24 cellular contexts compared by ENCODE assay signal in the genomic region with DNA sequence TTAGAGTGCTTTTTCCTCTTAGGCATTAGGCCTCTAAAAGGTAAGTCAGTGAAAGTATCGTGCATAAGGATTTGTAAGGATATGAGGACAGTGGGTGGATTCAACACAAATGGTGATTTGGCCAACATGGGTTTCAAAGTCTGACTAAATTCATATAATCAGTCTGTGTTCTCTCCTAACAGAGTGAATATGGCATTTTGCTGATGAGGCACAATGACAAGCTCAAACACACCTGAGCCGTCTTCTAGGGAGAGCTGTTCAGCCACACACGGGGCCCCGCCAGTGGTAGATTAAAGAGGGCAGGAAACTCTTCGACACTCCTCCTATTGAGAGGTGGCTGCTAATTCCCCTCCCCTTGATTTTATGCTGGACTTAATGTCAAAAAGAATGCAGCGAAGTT. TPM values are rescaled to one million over a fixed set of nuclear protein-coding genes. Genes with fewer than 3 reads are reported as not detected.
DNase-seq lines count a peak whose midpoint lies in the region; ATAC-seq, FAIRE-seq and TF ChIP-seq lines count a peak whose summit lies in the region.
"Had no signal": no experiment of that assay in that cellular context is flagged by ENCODE, and none has a peak within 500 bp of the region (broad histone marks: within the 10 kb centered on the region; RNA-seq: fewer than 3 reads in every experiment).

No MANE protein-coding gene starts in this region.

- H3K9ac ChIP-seq in HepG2 (ENCODE audit: insufficient read depth, low read depth, low read length) (no peak overlapping the region), K562 (ENCODE audit: insufficient read depth in 1 of 2, low read depth in 2 of 2, low read length in 2 of 2) (no peak overlapping the region)
- H3K9ac ChIP-seq: BLaER1 had no signal

- TF ChIP-seq CTCF in HepG2 (CRISPR knock-in tag; IDR thresholded peaks at IDR 0.05) (no peak), right lobe of liver (IDR thresholded peaks at IDR 0.05) (no peak), K562 (IDR thresholded peaks at IDR 0.05 in 2 of 3, conservative IDR thresholded peaks at IDR 0.05 in 1 of 3; ENCODE audit: insufficient read depth in 2 of 3, low read depth in 1 of 3, low read length in 3 of 3) (no peak)

- 4% methylated on average over 6 of the region's 6 CpGs for WGBS in HepG2 (ENCODE audit: low lambda C conversion rate)
- 31% methylated on average over 3 of the region's 6 CpGs for WGBS in right lobe of liver (ENCODE audit: insufficient coverage, low coverage, low lambda C conversion rate, missing lambda C conversion rate)
- 0% methylated on average over 6 of the region's 6 CpGs for WGBS in K562 (ENCODE audit: insufficient coverage, low coverage, missing lambda C conversion rate)

- FAIRE-seq in HepG2 (lab: Jason Lieb, UNC) (no peak), K562 (lab: Jason Lieb, UNC) (no peak)
- FAIRE-seq: G401.6, GM12891, GM18507 had no signal

- no peaks in the 10 kb centered on the region for H3K79me2 ChIP-seq in HepG2 (ENCODE audit: insufficient read depth, low read length)
- no peaks in the 10 kb centered on the region for H3K79me2 ChIP-seq in K562 (ENCODE audit: control insufficient read depth, insufficient read depth, low read length)

- H3K4me2 ChIP-seq in HepG2 (ENCODE audit: low read depth, low read length) (no peak overlapping the region), K562 (ENCODE audit: insufficient read depth, low read length) (no peak overlapping the region)
- H3K4me2 ChIP-seq: BLaER1 had no signal

- BruUV-seq in HepG2 (replicated peaks; lab: Mats Ljungman, UMichigan) (no TSS peak), K562 (replicated peaks; lab: Mats Ljungman, UMichigan) (no TSS peak)

- no peak overlapping the region for H3K27ac ChIP-seq in HepG2 (ENCODE audit: extremely low read length, insufficient read depth, low read length)
- no peak overlapping the region for H3K27ac ChIP-seq in right lobe of liver
- no peak overlapping the region for H3K27ac ChIP-seq in K562 (ENCODE audit: extremely low read depth, low read depth, low read length)
- H3K27ac ChIP-seq: 22Rv1, BLaER1 had no signal

- DNase-seq in HepG2 (ENCODE audit: low spot score) (no peak), right lobe of liver (no peak), K562 (ENCODE audit: extremely low read depth in 1 of 4, low spot score in 3 of 4) (no peak), DMS153 (lab: John Stamatoyannopoulos, UW) (no peak)
- DNase-seq in effector CD8-positive, alpha-beta T cell (lab: John Stamatoyannopoulos, UW) = no peak
- DNase-seq: ACHN; BE2C; C1 segment of cervical spinal cord; CD4-positive, alpha-beta memory T cell; CD4-positive, CD25-positive, alpha-beta regulatory T cell; CD8-positive, alpha-beta memory T cell; COR-L47; DMS 273 treated with DMSO at 0.1 percent for 48 hours; DMS79 treated with DMSO at 0.1 percent for 48 hours; GF-D8 had no signal

- ATAC-seq in HepG2 = no peak
- no peak for ATAC-seq in right lobe of liver
- no peak for ATAC-seq in K562

- H3K4me3 ChIP-seq in HepG2 (replicated peaks in 1 of 3; ENCODE audit: insufficient read depth in 1 of 3, low read depth in 2 of 3, low read length in 3 of 3) (no peak overlapping the region), right lobe of liver (no peak overlapping the region), K562 (no peak overlapping the region)
- H3K4me3 ChIP-seq: BLaER1 had no signal

- H4K20me1 ChIP-seq in HepG2 (ENCODE audit: insufficient read depth, low read length) (no peaks in the 10 kb centered on the region), K562 (replicated peaks; ENCODE audit: control insufficient read depth, insufficient read depth, low read length) (no peaks in the 10 kb centered on the region)
- H4K20me1 ChIP-seq: BLaER1 had no signal

- H3K9me3 ChIP-seq in HepG2 (ENCODE audit: low read length) (no peaks in the 10 kb centered on the region), right lobe of liver (no peaks in the 10 kb centered on the region), K562 (replicated peaks; ENCODE audit: control insufficient read depth, insufficient read depth, low read depth, low read length) (no peaks in the 10 kb centered on the region)
- H3K9me3 ChIP-seq: BE2C, BLaER1 had no signal

- no peak overlapping the region for H2AFZ ChIP-seq in HepG2 (ENCODE audit: low read length)
- no peak overlapping the region for H2AFZ ChIP-seq in K562 (ENCODE audit: low read depth, low read length)

- POLR2A ChIA-PET in HepG2 (lab: Yijun Ruan, JAX) (no interaction called here), K562 (lab: Yijun Ruan, JAX) (no interaction called here)

- H3K4me1 ChIP-seq in HepG2 (ENCODE audit: insufficient read depth, low read length) (no peaks in the 10 kb centered on the region), right lobe of liver (no peaks in the 10 kb centered on the region), K562 (replicated peaks in 1 of 2; ENCODE audit: control insufficient read depth in 2 of 2, insufficient read depth in 2 of 2, low read length in 2 of 2) (no peaks in the 10 kb centered on the region)
- H3K4me1 ChIP-seq: BE2C, BLaER1 had no signal

- no peaks in the 10 kb centered on the region for H3K9me1 ChIP-seq in K562 (ENCODE audit: control insufficient read depth, insufficient read depth, low read length)

- H3K27me3 ChIP-seq in HepG2 (ENCODE audit: control insufficient read depth in 1 of 2, insufficient read depth in 2 of 2, low read length in 2 of 2) = peaks cover 5 to 21% of the 10 kb centered on the region in 2 experiments; a peak in 3 of 5 replicates
- no peaks in the 10 kb centered on the region for H3K27me3 ChIP-seq in right lobe of liver
- no peaks in the 10 kb centered on the region for H3K27me3 ChIP-seq in K562 (ENCODE audit: control insufficient read depth in 2 of 2, insufficient read depth in 2 of 2, low read length in 2 of 2)
- H3K27me3 ChIP-seq: BE2C, BLaER1 had no signal

- no peak for TF ChIP-seq RAD21 in HepG2 (CRISPR knock-in tag; IDR thresholded peaks at IDR 0.05)
- TF ChIP-seq RAD21 in K562 (CRISPR knock-in tag; conservative IDR thresholded peaks at IDR 0.05 in 1 of 2, IDR thresholded peaks at IDR 0.05 in 1 of 2) = no peak

- TF ChIP-seq EP300 in HepG2 (IDR thresholded peaks at IDR 0.05; ENCODE audit: low read depth in 2 of 2, low read length in 2 of 2) (no peak), HepG2 (CRISPR knock-in tag; IDR thresholded peaks at IDR 0.05; ENCODE audit: borderline replicate concordance) (no peak), K562 (IDR thresholded peaks at IDR 0.05; ENCODE audit: low read length) (no peak)

- H3K36me3 ChIP-seq in HepG2 (replicated peaks in 1 of 2; ENCODE audit: control insufficient read depth in 1 of 2, insufficient read depth in 2 of 2, low read length in 2 of 2) = no peaks in the 10 kb centered on the region
- no peaks in the 10 kb centered on the region for H3K36me3 ChIP-seq in right lobe of liver
- no peaks in the 10 kb centered on the region for H3K36me3 ChIP-seq in K562 (ENCODE audit: control insufficient read depth, insufficient read depth, low read length)
- H3K36me3 ChIP-seq: BE2C, BLaER1 had no signal

- in situ Hi-C loops in HepG2 (cut with HindIII; ENCODE audit: extremely low pct_ligation_motif_present, low pct_unique_long_range_greater_than_20kb) (no loop called here), K562 (cut with MboI) (no loop called here)

- CTCF ChIA-PET in HepG2 (lab: Yijun Ruan, JAX; ENCODE audit: low intra/inter-chr PET ratio, low total read pairs) (no interaction called here), K562 (lab: Yijun Ruan, JAX; ENCODE audit: low intra/inter-chr PET ratio) (no interaction called here)

- intact Hi-C loops in HepG2 (cut with micrococcal nuclease; ENCODE audit: unreplicated experiment) (no loop called here), right lobe of liver (cut with DNase I) (no loop called here), K562 (cut with micrococcal nuclease) (no loop called here)

- TF ChIP-seq POLR2A in HepG2 (IDR thresholded peaks at IDR 0.05; ENCODE audit: insufficient read depth in 1 of 2, low read depth in 2 of 2, low read length in 2 of 2) (no peak), right lobe of liver (IDR thresholded peaks at IDR 0.05) (no peak), K562 (conservative IDR thresholded peaks at IDR 0.05) (no peak)

RNA-seq across cellular contexts. Expression of a gene that starts 59.5 kb away (rescaled TPM):
- total RNA-seq in HepG2 (2016; rRNA removed; fragmentation: Illumina TruSeq; extraction: Trizol) = not detected in 2 replicates
- total RNA-seq in HepG2 (2016; cell fraction: cytosol; rRNA removed; fragmentation: Illumina TruSeq; extraction: Trizol; ENCODE audit: low read depth) = not detected in 2 replicates
- not detected in 2 replicates for total RNA-seq in HepG2 (2016; cell fraction: insoluble cytoplasmic fraction; rRNA removed; fragmentation: Illumina TruSeq; extraction: Trizol)
- not detected in 2 replicates for total RNA-seq in HepG2 (2016; cell fraction: membrane; rRNA removed; fragmentation: Illumina TruSeq; extraction: Trizol)
- total RNA-seq in HepG2 (2016; cell fraction: nucleus; rRNA removed; fragmentation: Illumina TruSeq; extraction: Trizol) = not detected in 2 replicates
- not detected in 2 replicates for polyA plus RNA-seq in HepG2 (2011; rRNA removed)
- polyA plus RNA-seq in HepG2 (2011; cell fraction: cytosol; rRNA removed) = not detected in 2 replicates
- not detected in 2 replicates for polyA plus RNA-seq in HepG2 (2011; cell fraction: nucleus; rRNA removed)
- not detected in 2 replicates for polyA plus RNA-seq in HepG2 (2012)
- not detected in 2 replicates for polyA plus RNA-seq in HepG2 (2016; cell fraction: cytosol; fragmentation: Illumina TruSeq; extraction: Trizol; ENCODE audit: low read depth)
- polyA plus RNA-seq in HepG2 (2016; cell fraction: insoluble cytoplasmic fraction; fragmentation: Illumina TruSeq; extraction: Trizol; ENCODE audit: low read depth) = not detected in 2 replicates
- not detected in 2 replicates for polyA plus RNA-seq in HepG2 (2016; cell fraction: membrane; fragmentation: Illumina TruSeq; extraction: Trizol; ENCODE audit: low read depth)
- not detected in 2 replicates for polyA plus RNA-seq in HepG2 (2016; cell fraction: nucleus; fragmentation: Illumina TruSeq; extraction: Trizol; ENCODE audit: insufficient read depth, low read depth)
- polyA minus RNA-seq in HepG2 (2011; rRNA and poly(A)+ RNA removed; ENCODE audit: low replicate concordance) = not detected in 2 replicates
- not detected in 2 replicates for polyA minus RNA-seq in HepG2 (2011; cell fraction: cytosol; rRNA and poly(A)+ RNA removed)
- polyA minus RNA-seq in HepG2 (2011; cell fraction: nucleus; rRNA and poly(A)+ RNA removed) = not detected in 2 replicates
- total RNA-seq in right lobe of liver = not detected
- total RNA-seq in K562 (2011; cell fraction: chromatin; rRNA removed; ENCODE audit: low replicate concordance) = not detected in 2 replicates
- total RNA-seq in K562 (2011; cell fraction: nucleolus; rRNA removed) = not detected in 2 replicates
- not detected in 2 replicates for total RNA-seq in K562 (2011; cell fraction: nucleoplasm; rRNA removed)
- not detected in 2 replicates for total RNA-seq in K562 (2014; rRNA removed)
- not detected in 2 replicates for total RNA-seq in K562 (2014; rRNA removed; fragmentation: Illumina TruSeq; extraction: Trizol)
- not detected in 2 replicates for total RNA-seq in K562 (2015; rRNA removed; fragmentation: Illumina TruSeq; extraction: Trizol)
- not detected in 2 replicates for total RNA-seq in K562 (2021)
- polyA plus RNA-seq in K562 (2011; rRNA removed) = not detected in 2 replicates
- not detected in 2 replicates for polyA plus RNA-seq in K562 (2011; cell fraction: cytosol; rRNA removed)
- not detected in 2 replicates for polyA plus RNA-seq in K562 (2011; cell fraction: nucleus; rRNA removed)
- polyA plus RNA-seq in K562 (2012) = not detected in 2 replicates
- polyA plus RNA-seq in K562 (2014; fragmentation: Illumina TruSeq; extraction: Trizol) = not detected in 2 replicates
- polyA plus RNA-seq in K562 (2014; fragmentation: Nextera tagmentation; extraction: Ambion mirVana) = not detected
- polyA plus RNA-seq in K562 (2014; rRNA removed) = not detected in 2 replicates
- polyA minus RNA-seq in K562 (2011; rRNA and poly(A)+ RNA removed) = not detected in 2 replicates
- not detected in 2 replicates for polyA minus RNA-seq in K562 (2011; cell fraction: cytosol; rRNA and poly(A)+ RNA removed)
- not detected in 2 replicates for polyA minus RNA-seq in K562 (2011; cell fraction: nucleus; rRNA and poly(A)+ RNA removed)
- total RNA-seq: A172; A673; CD4-positive, alpha-beta memory T cell; CD4-positive, CD25-positive, alpha-beta regulatory T cell had no signal
- polyA plus RNA-seq: AG04450; CD14-positive monocyte; CD4-positive, alpha-beta memory T cell; CD4-positive, CD25-positive, alpha-beta regulatory T cell had no signal
